ENCODE assay signal across 20 cellular contexts in the genomic region with DNA sequence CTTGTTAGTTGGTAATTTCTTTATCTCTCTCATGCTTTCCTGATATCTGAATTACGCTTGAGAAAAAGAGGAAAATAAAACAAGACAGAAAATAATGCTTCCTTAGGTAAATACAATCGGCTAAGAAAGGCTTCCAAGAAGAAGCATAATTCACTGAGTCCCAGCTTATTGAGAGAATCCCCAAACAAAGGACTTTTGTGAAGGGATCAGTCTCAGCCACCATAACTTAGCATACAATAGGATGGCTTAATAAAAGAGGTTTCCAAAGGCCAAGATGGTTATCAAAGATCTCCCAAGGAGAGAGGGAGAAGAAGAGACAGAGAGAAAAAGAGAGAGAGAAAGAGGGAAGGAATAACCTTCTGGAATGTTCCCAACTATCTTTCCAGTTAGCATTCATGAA. TPM values are rescaled to one million over a fixed set of nuclear protein-coding genes. Genes with fewer than 3 reads are reported as not detected.
DNase-seq lines count a peak whose midpoint lies in the region; ATAC-seq and TF ChIP-seq lines count a peak whose summit lies in the region.
"Had no signal": no experiment of that assay in that cellular context is flagged by ENCODE, and none has a peak within 500 bp of the region (broad histone marks: within the 10 kb centered on the region; RNA-seq: fewer than 3 reads in every experiment).

No MANE protein-coding gene starts in this region.

- H3K36me3 ChIP-seq in HUES64 (ENCODE audit: insufficient read depth, low read length) (no peaks in the 10 kb centered on the region), smooth muscle cell (ENCODE audit: low read depth) (no peaks in the 10 kb centered on the region)

- peak; percentile 7 for DNase-seq in foreskin melanocyte
- no peak for DNase-seq in neural crest cell (ENCODE audit: low read depth, low spot score)
- DNase-seq in smooth muscle cell (lab: John Stamatoyannopoulos, UW; ENCODE audit: unreplicated experiment), result no peak
- DNase-seq in NCI-H1417 (lab: John Stamatoyannopoulos, UW), result no peak
- DNase-seq in NCI-H226, result no peak
- DNase-seq: 8988T; ACHN; C1 segment of cervical spinal cord; Calu3; CD4-positive, alpha-beta memory T cell; COR-L47; DMS53; DMS79 treated with DMSO at 0.1 percent for 48 hours; H9 had no signal

- H3K4me1 Mint-ChIP-seq in neural crest cell, result peaks cover 20% of the 10 kb centered on the region
- H3K4me1 Mint-ChIP-seq: CD4-positive, alpha-beta memory T cell had no signal

- H3K27me3 ChIP-seq in HUES64 (ENCODE audit: insufficient read depth, low read length) (no peaks in the 10 kb centered on the region), smooth muscle cell (ENCODE audit: low read depth) (no peaks in the 10 kb centered on the region)

- H3K9me3 ChIP-seq in HUES64 (ENCODE audit: insufficient read depth, low read depth, low read length) (no peaks in the 10 kb centered on the region), smooth muscle cell (replicated peaks; ENCODE audit: low read depth) (no peaks in the 10 kb centered on the region)
- H3K9me3 ChIP-seq: A549 had no signal

- no peaks in the 10 kb centered on the region for H3K36me3 Mint-ChIP-seq in neural crest cell (ENCODE audit: low read depth)
- H3K36me3 Mint-ChIP-seq: CD4-positive, alpha-beta memory T cell had no signal

- peak overlapping the region; percentile 27; the same call in 1 of the 2 replicates for H3K27ac ChIP-seq in HUES64 (ENCODE audit: low read depth, low read length)
- no peak overlapping the region for H3K27ac ChIP-seq in smooth muscle cell (ENCODE audit: low read depth)
- H3K27ac ChIP-seq: A549 had no signal

- no peak overlapping the region for H3K4me2 ChIP-seq in smooth muscle cell
- H3K4me2 ChIP-seq: A549, GM23338 had no signal

- no peak overlapping the region for H3K9ac ChIP-seq in HUES64 (ENCODE audit: low read depth, low read length)
- H3K9ac ChIP-seq in smooth muscle cell (ENCODE audit: low read depth), result no peak overlapping the region

- H3K9me3 Mint-ChIP-seq in neural crest cell, result no peaks in the 10 kb centered on the region
- H3K9me3 Mint-ChIP-seq: GM23338, H9 had no signal

- H4K20me1 ChIP-seq in smooth muscle cell (ENCODE audit: low read depth), result no peaks in the 10 kb centered on the region

- H2AFZ ChIP-seq in smooth muscle cell (ENCODE audit: low read depth), result peak overlapping the region; percentile 31

- peak overlapping the region; percentile 4 for H3K27ac Mint-ChIP-seq in neural crest cell (ENCODE audit: unreplicated experiment)
- H3K27ac Mint-ChIP-seq: CD4-positive, alpha-beta memory T cell; GM23338 had no signal

- H3K4me3 ChIP-seq in HUES64 (ENCODE audit: low read length) (no peak overlapping the region), smooth muscle cell (no peak overlapping the region)
- H3K4me3 ChIP-seq: A549, GM23338 had no signal

- no peaks in the 10 kb centered on the region for H3F3A ChIP-seq in smooth muscle cell (ENCODE audit: low read depth)

- no peak overlapping the region for H3K4me3 Mint-ChIP-seq in neural crest cell
- H3K4me3 Mint-ChIP-seq: CD4-positive, alpha-beta memory T cell; GM23338; H9 had no signal

- TF ChIP-seq CTCF in neural crest cell (conservative IDR thresholded peaks at IDR 0.05) (no peak), smooth muscle cell (IDR thresholded peaks at IDR 0.05; ENCODE audit: borderline replicate concordance, insufficient read depth, poor library complexity, severe bottlenecking) (no peak)

- 94% methylated on average over 1 of the region's 2 CpGs for WGBS in HUES64
- 85% methylated on average over 2 of the region's 2 CpGs for WGBS in smooth muscle cell (ENCODE audit: low lambda C conversion rate)

- ATAC-seq in HG03045 (IDR thresholded peaks at IDR 0.05; ENCODE audit: unreplicated experiment), result no peak
- ATAC-seq: A549, GM23338, HCT116 had no signal

- no peaks in the 10 kb centered on the region for H3K27me3 Mint-ChIP-seq in neural crest cell (ENCODE audit: low read depth)

- H3K4me1 ChIP-seq in HUES64 (ENCODE audit: insufficient read depth, low read length) (peaks cover 11% of the 10 kb centered on the region), smooth muscle cell (ENCODE audit: low read depth) (peaks cover 15% of the 10 kb centered on the region)
- H3K4me1 ChIP-seq: A549 had no signal

- no peaks in the 10 kb centered on the region for H3K79me2 ChIP-seq in smooth muscle cell (ENCODE audit: low read depth)

RNA-seq across cellular contexts. Expression of a gene that starts 46.0 kb away (rescaled TPM):
- polyA plus RNA-seq in HUES64 (2013, experiment 1 of 2), result 79.4 TPM
- 78.7 TPM for polyA plus RNA-seq in HUES64 (2013, experiment 2 of 2)
- total RNA-seq in neural crest cell (90.7 and 91.1 TPM in 2 replicates), smooth muscle cell (17.6 TPM in 2 replicates)
- 9.5 and 14.2 TPM in 2 replicates for polyA plus RNA-seq in smooth muscle cell
- total RNA-seq: H4 had no signal
- polyA plus RNA-seq: CD4-positive, alpha-beta memory T cell had no signal
